Comparison of ENCODE assay signal across 8 cellular contexts in the genomic region with DNA sequence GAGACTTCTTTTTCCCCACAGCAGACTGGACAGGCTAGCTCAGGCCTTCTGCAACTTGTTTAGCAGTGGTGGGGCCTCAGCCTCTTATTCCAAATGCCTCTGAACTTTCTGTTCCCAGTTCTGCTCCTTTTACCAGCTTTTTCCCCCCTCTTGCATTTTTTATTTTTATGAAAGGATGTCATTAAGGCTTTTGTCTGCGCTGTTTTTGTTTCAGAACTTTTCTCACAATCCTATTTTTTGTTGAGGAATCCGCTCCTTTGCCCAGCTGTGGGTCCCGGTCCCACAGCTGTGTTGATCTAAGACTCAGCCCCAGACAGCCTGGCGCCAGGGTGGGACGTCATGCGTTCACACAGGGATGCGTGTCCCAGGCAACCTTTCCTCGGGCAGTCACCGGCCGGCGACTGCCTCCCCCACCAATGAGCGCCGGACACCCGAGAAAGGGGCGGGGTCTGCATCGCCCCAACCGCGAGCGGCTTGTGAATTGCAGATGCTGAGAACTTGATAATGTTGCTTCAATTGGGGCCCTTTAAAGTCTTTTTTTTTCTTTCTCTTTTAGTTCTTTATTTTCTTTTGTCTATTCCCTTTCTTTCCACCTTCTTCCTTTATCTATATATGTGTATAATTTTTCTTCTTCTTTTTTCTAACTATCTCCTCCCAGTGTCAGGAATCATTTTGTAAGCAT. TPM values are rescaled to one million over a fixed set of nuclear protein-coding genes. Genes with fewer than 3 reads are reported as not detected.
A peak's percentile ranks its signal among the peaks of the same experiment; 100 is the strongest.
DNase-seq lines count a peak whose midpoint lies in the region; ATAC-seq lines count a peak whose summit lies in the region.

No MANE protein-coding gene starts in this region.

- H2AK5ac ChIP-seq in neuronal stem cell (ENCODE audit: low read depth, low read length) = no peak overlapping the region

- peak overlapping the region; percentile 27 for H3K4me3 Mint-ChIP-seq in activated naive CD8-positive, alpha-beta T cell treated with anti-CD3 and anti-CD28 coated beads, Interleukin-2, amount 10 ng/mL, durations not matched to agents 7 days and 5 days

- H3K79me1 ChIP-seq in neuronal stem cell (ENCODE audit: low read depth, low read length) = peaks cover 6% of the 10 kb centered on the region

- H3K4me1 ChIP-seq in neuronal stem cell (ENCODE audit: control insufficient read depth in 2 of 2, insufficient read depth in 1 of 2, low read depth in 1 of 2, low read length in 2 of 2) = peaks cover 33 to 43% of the 10 kb centered on the region in 2 donors

- H3K9me3 ChIP-seq in neuronal stem cell (replicated peaks in 1 of 2; ENCODE audit: control insufficient read depth in 2 of 2, insufficient read depth in 1 of 2, low read depth in 1 of 2, low read length in 2 of 2) = no peaks in the 10 kb centered on the region

- no peak overlapping the region for H3K18ac ChIP-seq in neuronal stem cell (ENCODE audit: low read length)

- no peak overlapping the region for H3K4me2 ChIP-seq in neuronal stem cell (ENCODE audit: insufficient read depth, low read length, poor library complexity, severe bottlenecking)

- peak overlapping the region; percentile 73 for H3K27ac ChIP-seq in neuronal stem cell (replicated peaks; ENCODE audit: low read length)

- no peak overlapping the region for H3K4ac ChIP-seq in neuronal stem cell (ENCODE audit: low read length)

- WGBS in neuronal stem cell (ENCODE audit: extremely low coverage in 2 of 2, insufficient read length in 2 of 2, insufficient replicate concordance in 1 of 2), 2 donors = no CpG with 5 or more reads among the region's 19 CpGs

- no peak overlapping the region for H2BK12ac ChIP-seq in neuronal stem cell (ENCODE audit: low read length)

- POLR2A ChIA-PET in activated naive CD8-positive, alpha-beta T cell treated with anti-CD3 and anti-CD28 coated beads, Interleukin-2, amount 10 ng/mL, durations not matched to agents 7 days and 5 days (lab: Charles Lee) = interaction anchor here (0.5 to 1.9 kb wide), 2 partner anchors 15 to 38 kb away, joined by 3 to 7 read pairs; no protein-coding TSS in a partner anchor

- no peak overlapping the region for H4K8ac ChIP-seq in neuronal stem cell (ENCODE audit: low read depth, low read length)

- H3K9ac ChIP-seq in neuronal stem cell (ENCODE audit: low read depth, low read length, poor library complexity) = no peak overlapping the region

- H3K27me3 Mint-ChIP-seq in activated naive CD8-positive, alpha-beta T cell treated with anti-CD3 and anti-CD28 coated beads, Interleukin-2, amount 10 ng/mL, durations not matched to agents 7 days and 5 days = peaks cover 30% of the 10 kb centered on the region

- H2BK15ac ChIP-seq in neuronal stem cell (ENCODE audit: low read length) = no peak overlapping the region

- peaks cover 0 to 15% of the 10 kb centered on the region in 2 donors for H3K36me3 ChIP-seq in neuronal stem cell (replicated peaks in 1 of 2; ENCODE audit: control insufficient read depth in 2 of 2, insufficient read depth in 2 of 2, low read length in 2 of 2)

- no peak overlapping the region for H2BK5ac ChIP-seq in neuronal stem cell (ENCODE audit: low read length)

- peaks cover 33% of the 10 kb centered on the region for H3K4me1 Mint-ChIP-seq in activated naive CD8-positive, alpha-beta T cell treated with anti-CD3 and anti-CD28 coated beads, Interleukin-2, amount 10 ng/mL, durations not matched to agents 7 days and 5 days

- no peak for ATAC-seq in activated naive CD8-positive, alpha-beta T cell treated with anti-CD3 and anti-CD28 coated beads, Interleukin-2, amount 10 ng/mL, durations not matched to agents 7 days and 5 days (ENCODE audit: low read depth)
- ATAC-seq in HG02571 (IDR thresholded peaks at IDR 0.05; ENCODE audit: unreplicated experiment) (no peak), GM18861 (IDR thresholded peaks at IDR 0.05; ENCODE audit: unreplicated experiment) (no peak)

- peaks cover 4% of the 10 kb centered on the region for H3K36me3 Mint-ChIP-seq in activated naive CD8-positive, alpha-beta T cell treated with anti-CD3 and anti-CD28 coated beads, Interleukin-2, amount 10 ng/mL, durations not matched to agents 7 days and 5 days

- H4K91ac ChIP-seq in neuronal stem cell (ENCODE audit: low read depth, low read length, poor library complexity) = no peak overlapping the region

- H2AFZ ChIP-seq in neuronal stem cell (ENCODE audit: low read length) = no peak overlapping the region

- H2BK120ac ChIP-seq in neuronal stem cell (ENCODE audit: low read depth, low read length) = no peak overlapping the region

- H3K23ac ChIP-seq in neuronal stem cell (ENCODE audit: low read depth, low read length, poor library complexity) = no peak overlapping the region

- no peak overlapping the region for H3K4me3 ChIP-seq in neuronal stem cell (ENCODE audit: low read length in 2 of 2)

- peaks cover 0 to 1% (median 0%) of the 10 kb centered on the region in 3 experiments for H3K27me3 ChIP-seq in neuronal stem cell (ENCODE audit: control insufficient read depth in 3 of 3, insufficient read depth in 3 of 3, low read depth in 1 of 3, low read length in 3 of 3)

- H3K9me3 Mint-ChIP-seq in activated naive CD8-positive, alpha-beta T cell treated with anti-CD3 and anti-CD28 coated beads, Interleukin-2, amount 10 ng/mL, durations not matched to agents 7 days and 5 days = no peaks in the 10 kb centered on the region

- no peak overlapping the region for H3K14ac ChIP-seq in neuronal stem cell (ENCODE audit: low read length)

- no peak overlapping the region for H3K27ac Mint-ChIP-seq in activated naive CD8-positive, alpha-beta T cell treated with anti-CD3 and anti-CD28 coated beads, Interleukin-2, amount 10 ng/mL, durations not matched to agents 7 days and 5 days

- peak; percentile 94 for DNase-seq in AG20443 (ENCODE audit: low spot score)
- DNase-seq in GOT3 (lab: John Stamatoyannopoulos, UW) = peak; percentile 69
- peak; percentile 67 to 79 for DNase-seq in NCI-H446 (lab: John Stamatoyannopoulos, UW)
- DNase-seq in activated naive CD8-positive, alpha-beta T cell treated with anti-CD3 and anti-CD28 coated beads, Interleukin-2, amount 10 ng/mL, durations not matched to agents 7 days and 5 days = peak; percentile 49
- DNase-seq in glomerular endothelial cell (ENCODE audit: extremely low read depth, low read depth, low spot score) = peak; percentile 91
- DNase-seq in neuronal stem cell (ENCODE audit: low spot score) = peak; percentile 92

RNA-seq across cellular contexts. Expression of a gene that starts 3.0 kb away (rescaled TPM):
- total RNA-seq in activated naive CD8-positive, alpha-beta T cell treated with anti-CD3 and anti-CD28 coated beads, Interleukin-2, amount 10 ng/mL, durations not matched to agents 7 days and 5 days = 10 to 100 TPM; 44.0 to 51.1 TPM
- 196 and 399 TPM in 2 replicates for total RNA-seq in glomerular endothelial cell
- 99.9 TPM for polyA plus RNA-seq in neuronal stem cell (2013, experiment 1 of 2)
- polyA plus RNA-seq in neuronal stem cell (2013, experiment 2 of 2) = 99.2 TPM

RNA-seq across cellular contexts. Expression of a gene that starts 31.2 kb away (rescaled TPM):
- 10 to 100 TPM; 44.2 to 45.1 TPM for total RNA-seq in activated naive CD8-positive, alpha-beta T cell treated with anti-CD3 and anti-CD28 coated beads, Interleukin-2, amount 10 ng/mL, durations not matched to agents 7 days and 5 days
- total RNA-seq in glomerular endothelial cell = 0.10 and 0.82 TPM in 2 replicates
- 3.8 TPM for polyA plus RNA-seq in neuronal stem cell (2013, experiment 1 of 2)
- polyA plus RNA-seq in neuronal stem cell (2013, experiment 2 of 2) = 4.4 TPM

Comparison
In these comparisons a context has a peak if more than half of its experiments do, and no peak if none do; other contexts are left out.
1. RNA of a gene that starts 31.2 kb away (total RNA-seq): 44.2 to 45.1 TPM in activated naive CD8-positive, alpha-beta T cell treated with anti-CD3 and anti-CD28 coated beads, Interleukin-2, amount 10 ng/mL, durations not matched to agents 7 days and 5 days; 0.10 to 0.82 TPM in glomerular endothelial cell; every median in the first group is over 10 times any median in the second.
2. Peak in every context shown above with its lines, with median percentiles within 50 percentile points of each other: DNase-seq.